ENCODE assay signal across 11 cellular contexts in genomic region chr1:40855513-40855912, GRCh38. TPM values are rescaled to one million over a fixed set of nuclear protein-coding genes. Genes with fewer than 3 reads are reported as not detected.
DNase-seq lines count a peak whose midpoint lies in the region; ATAC-seq and TF ChIP-seq lines count a peak whose summit lies in the region.
"Had no signal": no experiment of that assay in that cellular context is flagged by ENCODE, and none has a peak within 500 bp of the region (broad histone marks: within the 10 kb centered on the region; RNA-seq: fewer than 3 reads in every experiment).

No MANE protein-coding gene starts in this region.

- H3K4me3 ChIP-seq in AG04450 (ENCODE audit: low read depth, low read length) (no peak overlapping the region), OCI-LY3 (ENCODE audit: low read length) (no peak overlapping the region), fibroblast of pulmonary artery (replicated peaks; ENCODE audit: low read depth, low read length) (no peak overlapping the region), MG63 (no peak overlapping the region)
- H3K4me3 ChIP-seq: vagina had no signal

- no peak for ATAC-seq in HG02678 (IDR thresholded peaks at IDR 0.05; ENCODE audit: unreplicated experiment)

- H3K36me3 ChIP-seq in OCI-LY3 (replicated peaks; ENCODE audit: low read depth, low read length) (no peaks in the 10 kb centered on the region), MG63 (no peaks in the 10 kb centered on the region)
- H3K36me3 ChIP-seq: vagina had no signal

- H2AFZ ChIP-seq in OCI-LY3 (ENCODE audit: low read depth, low read length), result no peak overlapping the region

- H3K9me3 ChIP-seq in AG04450 (ENCODE audit: control insufficient read depth, insufficient read depth, low read length) (no peaks in the 10 kb centered on the region), OCI-LY3 (ENCODE audit: insufficient read depth, low read length) (no peaks in the 10 kb centered on the region), MG63 (no peaks in the 10 kb centered on the region)
- H3K9me3 ChIP-seq: vagina had no signal

- H3K4me1 ChIP-seq in OCI-LY3 (ENCODE audit: low read length), result peaks cover 24% of the 10 kb centered on the region

- CTCF ChIA-PET in AG04450 (lab: Charles Lee), result interaction anchor here (17.4 kb wide), 1 partner anchor 96 kb away, joined by 442 read pairs; no protein-coding TSS in a partner anchor

- POLR2A ChIA-PET in AG04450 (lab: Yijun Ruan, JAX), result no interaction called here

- no peak for DNase-seq in AG04450 (ENCODE audit: low read depth, low spot score)
- peak; percentile 43 for DNase-seq in ELF-1 (ENCODE audit: low read depth, low spot score)
- DNase-seq in fibroblast of pulmonary artery (ENCODE audit: low read depth), result no peak
- no peak for DNase-seq in MG63
- no peak for DNase-seq in NCI-H1048 (lab: John Stamatoyannopoulos, UW)
- no peak for DNase-seq in T1000 (lab: John Stamatoyannopoulos, UW)
- DNase-seq: EL, NCI-H524 treated with DMSO at 0.1 percent for 48 hours had no signal

- TF ChIP-seq CTCF in AG04450 (IDR thresholded peaks at IDR 0.05; ENCODE audit: low read depth, low read length) (peak; percentile 32; the same call in 1 of the 2 replicates), OCI-LY3 (IDR thresholded peaks at IDR 0.05; ENCODE audit: low read depth, low read length) (peak; percentile 25; the same call in 1 of the 2 replicates), fibroblast of pulmonary artery (IDR thresholded peaks at IDR 0.05; ENCODE audit: low read length, missing control alignments) (peak; percentile 34)

- H3K27me3 ChIP-seq in AG04450 (ENCODE audit: control insufficient read depth, insufficient read depth, low read length) (peaks cover 7% of the 10 kb centered on the region), OCI-LY3 (ENCODE audit: low read depth, low read length) (no peaks in the 10 kb centered on the region), MG63 (no peaks in the 10 kb centered on the region)
- H3K27me3 ChIP-seq: vagina had no signal

- no peaks in the 10 kb centered on the region for H3K79me2 ChIP-seq in OCI-LY3 (ENCODE audit: low read length)

- H3K4me2 ChIP-seq in OCI-LY3 (ENCODE audit: low read length), result no peak overlapping the region

- H3K27ac ChIP-seq in AG04450 (ENCODE audit: low read depth, low read length), result no peak overlapping the region
- no peak overlapping the region for H3K27ac ChIP-seq in OCI-LY3 (ENCODE audit: low read length)
- H3K27ac ChIP-seq: vagina had no signal

- H4K20me1 ChIP-seq in OCI-LY3 (ENCODE audit: insufficient read depth, low read length), result no peaks in the 10 kb centered on the region

- no peak overlapping the region for H3K9ac ChIP-seq in OCI-LY3 (ENCODE audit: low read length)

RNA-seq across cellular contexts. Expression of gene CITED4, which starts 6.7 kb away (rescaled TPM):
- 0.53 and 0.98 TPM in 2 replicates for polyA plus RNA-seq in AG04450 (2011; rRNA removed)
- polyA minus RNA-seq in AG04450 (2011; rRNA and poly(A)+ RNA removed), result 0.35 and 0.74 TPM in 2 replicates
- 29.5 and 45.3 TPM in 2 replicates for total RNA-seq in MG63 (2014; rRNA removed; shearing (Covaris generic); ENCODE audit: low replicate concordance)
